ENCODE assay signal across 10 cellular contexts in the genomic region with DNA sequence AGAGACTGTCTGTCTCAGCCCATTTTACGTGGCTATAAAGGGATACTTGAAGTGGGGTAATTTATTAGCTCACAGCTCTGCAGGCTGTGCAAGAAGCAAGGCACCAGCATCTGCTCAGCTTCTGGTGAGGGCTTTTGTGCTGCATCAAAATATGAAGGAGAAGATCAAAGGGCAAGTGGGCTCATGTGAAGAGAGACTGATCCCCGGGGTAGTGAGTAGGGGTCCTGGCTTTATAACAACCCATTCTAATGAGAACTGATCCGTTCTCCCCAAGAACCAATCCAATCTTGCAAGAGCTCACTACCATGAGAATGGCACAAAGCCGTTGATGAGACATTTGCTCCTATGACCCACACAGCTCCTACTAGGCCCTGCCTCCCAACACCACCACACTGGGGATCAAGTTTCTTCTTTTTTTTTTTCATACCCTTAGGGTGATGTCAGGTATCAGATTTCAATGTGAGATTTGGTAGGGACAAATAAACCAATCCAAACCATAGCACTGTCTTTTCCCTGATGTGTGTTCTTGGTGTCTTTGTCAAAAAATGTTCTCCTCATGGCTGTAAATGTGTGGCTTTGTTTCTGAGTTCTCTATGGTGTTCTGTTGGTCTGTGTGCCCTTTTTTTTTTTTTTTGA.
A peak's percentile ranks its signal among the peaks of the same experiment; 100 is the strongest.
DNase-seq lines count a peak whose midpoint lies in the region; ATAC-seq and TF ChIP-seq lines count a peak whose summit lies in the region.
"Had no signal": no experiment of that assay in that cellular context is flagged by ENCODE, and none has a peak within 500 bp of the region (broad histone marks: within the 10 kb centered on the region; RNA-seq: fewer than 3 reads in every experiment).

No MANE protein-coding gene starts in this region.

- H3K27me3 ChIP-seq in SJCRH30 = no peaks in the 10 kb centered on the region
- H3K27me3 ChIP-seq: cardiac muscle cell had no signal

- H3K36me3 ChIP-seq in SJCRH30 = peaks cover 41% of the 10 kb centered on the region

- DNase-seq in AG04449 (ENCODE audit: low read depth, low spot score) (peak; percentile 33), H4 (ENCODE audit: low spot score) (peak; percentile 41), SJCRH30 (peak; percentile 30 to 62), glutamatergic neuron (no peak), SK-N-DZ (ENCODE audit: low spot score) (no peak)
- no peak for DNase-seq in activated CD8-positive, alpha-beta memory T cell treated with anti-CD3 and anti-CD28 coated beads, Interleukin-2, amount 50 U/mL, for 48 hours
- DNase-seq: CD8-positive, alpha-beta T cell had no signal

- POLR2A ChIA-PET in AG04449 (lab: Yijun Ruan, JAX) = interaction anchor here (0.6 to 1.2 kb wide), 4 partner anchors 11 to 62 kb away, joined by 3 to 4 read pairs (median 3); no protein-coding TSS in a partner anchor

- TF ChIP-seq CTCF in AG04449 (IDR thresholded peaks at IDR 0.05; ENCODE audit: insufficient read depth, low read length, missing control alignments) = no peak
- TF ChIP-seq CTCF in glutamatergic neuron (IDR thresholded peaks at IDR 0.05; ENCODE audit: partially characterized antibody, unreplicated experiment) = no peak

- peaks cover 2% of the 10 kb centered on the region for H3K27me3 Mint-ChIP-seq in glutamatergic neuron (ENCODE audit: unreplicated experiment)

- H3K27ac ChIP-seq in SJCRH30 = no peak overlapping the region
- H3K27ac ChIP-seq: cardiac muscle cell had no signal

- H3K4me3 ChIP-seq in AG04449 (ENCODE audit: low read depth, low read length) (no peak overlapping the region), SJCRH30 (no peak overlapping the region)
- H3K4me3 ChIP-seq: cardiac muscle cell had no signal

- H3K9me3 Mint-ChIP-seq in glutamatergic neuron (ENCODE audit: unreplicated experiment) = peaks cover 2% of the 10 kb centered on the region
- H3K9me3 Mint-ChIP-seq: CD8-positive, alpha-beta T cell had no signal

- H3K27ac Mint-ChIP-seq in glutamatergic neuron (ENCODE audit: unreplicated experiment) = peak overlapping the region; percentile 36
- H3K27ac Mint-ChIP-seq: CD8-positive, alpha-beta T cell had no signal

- H3K4me1 Mint-ChIP-seq in glutamatergic neuron (ENCODE audit: low read depth, unreplicated experiment) = peaks cover 8% of the 10 kb centered on the region

- no peak for ATAC-seq in GM19035 (IDR thresholded peaks at IDR 0.05; ENCODE audit: unreplicated experiment)
- ATAC-seq in GM18505 (IDR thresholded peaks at IDR 0.05; ENCODE audit: unreplicated experiment) = no peak
- ATAC-seq: CD8-positive, alpha-beta T cell had no signal

- no peaks in the 10 kb centered on the region for H3K9me3 ChIP-seq in SJCRH30 (replicated peaks)

- peaks cover 6% of the 10 kb centered on the region for H3K4me1 ChIP-seq in SJCRH30

- peaks cover 14% of the 10 kb centered on the region for H3K36me3 Mint-ChIP-seq in glutamatergic neuron (ENCODE audit: unreplicated experiment)

- no peak for TF ChIP-seq POLR2A in GM18505 (IDR thresholded peaks at IDR 0.05; ENCODE audit: borderline replicate concordance, extremely low read depth, insufficient read depth, insufficient read length)

- peak overlapping the region; percentile 28 for H3K4me3 Mint-ChIP-seq in glutamatergic neuron (ENCODE audit: unreplicated experiment)
- H3K4me3 Mint-ChIP-seq: CD8-positive, alpha-beta T cell had no signal

- CTCF ChIA-PET in AG04449 (lab: Yijun Ruan, JAX) = interaction anchor here (0.8 to 3.1 kb wide), 5 partner anchors 12 to 150 kb away, joined by 3 to 16 read pairs (median 4); no protein-coding TSS in a partner anchor

Comparison
In these comparisons a context has a peak if more than half of its experiments do, and no peak if none do; other contexts are left out.
1. DNase-seq: peak in AG04449 (single experiment), H4 (single experiment) and SJCRH30 (2 of 2); none in glutamatergic neuron (single experiment), activated CD8-positive, alpha-beta memory T cell treated with anti-CD3 and anti-CD28 coated beads, Interleukin-2, amount 50 U/mL, for 48 hours (single experiment) and SK-N-DZ (single experiment).